18 cellular contexts compared by ENCODE assay signal in the genomic region with DNA sequence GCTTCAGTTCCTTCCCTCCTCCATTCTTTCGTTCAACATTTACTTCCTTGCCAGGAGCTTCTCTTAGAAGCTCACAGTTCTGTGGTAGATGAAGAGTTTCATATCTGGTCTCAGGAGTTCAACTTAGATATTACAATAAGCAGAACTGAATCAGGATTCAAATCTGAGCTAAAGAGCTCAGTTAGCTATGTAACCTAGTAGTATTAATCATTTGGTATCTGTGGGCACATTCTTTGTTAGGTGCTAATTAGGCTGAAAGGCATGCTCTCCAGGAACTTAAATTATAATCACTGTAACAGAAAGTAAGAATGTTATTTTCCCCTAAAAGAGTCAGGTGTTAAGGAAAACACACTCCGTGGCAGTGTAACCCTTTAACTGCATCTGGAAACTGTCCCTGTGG. TPM values are rescaled to one million over a fixed set of nuclear protein-coding genes. Genes with fewer than 3 reads are reported as not detected.
DNase-seq lines count a peak whose midpoint lies in the region; ATAC-seq and TF ChIP-seq lines count a peak whose summit lies in the region.
"Had no signal": no experiment of that assay in that cellular context is flagged by ENCODE, and none has a peak within 500 bp of the region (broad histone marks: within the 10 kb centered on the region; RNA-seq: fewer than 3 reads in every experiment).

No MANE protein-coding gene starts in this region.

- no peak overlapping the region for H2BK5ac ChIP-seq in mesendoderm (ENCODE audit: low read length)

- no peaks in the 10 kb centered on the region for H3K27me3 Mint-ChIP-seq in CD4-positive, alpha-beta T cell

- no peak overlapping the region for H2BK15ac ChIP-seq in mesendoderm (replicated peaks; ENCODE audit: low read depth)

- no peak overlapping the region for H3K4ac ChIP-seq in mesendoderm (ENCODE audit: low read depth, low read length)

- no peak for TF ChIP-seq EP300 in suprapubic skin (IDR thresholded peaks at IDR 0.05)

- H3K9me3 Mint-ChIP-seq in CD4-positive, alpha-beta T cell, result no peaks in the 10 kb centered on the region
- H3K9me3 Mint-ChIP-seq: CD8-positive, alpha-beta T cell; GM23338; IgD-negative memory B cell had no signal

- CTCF ChIA-PET in CD4-positive, alpha-beta T cell (lab: Charles Lee), result no interaction called here

- no peaks in the 10 kb centered on the region for H3K27me3 ChIP-seq in CD4-positive, alpha-beta T cell (ENCODE audit: control insufficient read depth, insufficient read depth, low read length)
- no peaks in the 10 kb centered on the region for H3K27me3 ChIP-seq in mesendoderm (ENCODE audit: insufficient read depth, low read length, poor library complexity)
- H3K27me3 ChIP-seq in skeletal muscle tissue (ENCODE audit: control insufficient read depth in 3 of 3, insufficient read depth in 3 of 3, low read length in 3 of 3), result no peaks in the 10 kb centered on the region
- H3K27me3 ChIP-seq in suprapubic skin, result no peaks in the 10 kb centered on the region

- peak overlapping the region; percentile 29 for H3K27ac Mint-ChIP-seq in CD4-positive, alpha-beta T cell
- H3K27ac Mint-ChIP-seq: CD8-positive, alpha-beta T cell; GM23338; IgD-negative memory B cell had no signal

- intact Hi-C loops in CD4-positive, alpha-beta T cell (cut with DNase I, micrococcal nuclease), result loop anchor here in 1 of 2 experiments (10.0 kb wide), 1 partner anchor 757 kb away; the partner anchor contains the start of genes MAPK14 and SLC26A8

- ATAC-seq in CD4-positive, alpha-beta T cell (ENCODE audit: poor library complexity), result no peak
- no peak for ATAC-seq in GM21515 (IDR thresholded peaks at IDR 0.05; ENCODE audit: unreplicated experiment)
- ATAC-seq: CD8-positive, alpha-beta T cell; GM23338; HepG2 had no signal

- H3K56ac ChIP-seq in mesendoderm (ENCODE audit: low read length), result no peak overlapping the region

- no peak overlapping the region for H3K4me2 ChIP-seq in mesendoderm (ENCODE audit: low read length)
- H3K4me2 ChIP-seq: GM23338 had no signal

- no peak overlapping the region for H3K9ac ChIP-seq in mesendoderm (ENCODE audit: low read length)
- H3K9ac ChIP-seq in skeletal muscle tissue (ENCODE audit: low read depth in 1 of 3, low read length in 3 of 3), result peak overlapping the region in 1 of 3 donors; percentile 16

- H3K79me1 ChIP-seq in mesendoderm (ENCODE audit: low read length), result no peaks in the 10 kb centered on the region

- no peaks in the 10 kb centered on the region for H3K36me3 ChIP-seq in mesendoderm (ENCODE audit: control insufficient read depth, insufficient read depth, low read length)
- no peaks in the 10 kb centered on the region for H3K36me3 ChIP-seq in skeletal muscle tissue (ENCODE audit: control insufficient read depth in 3 of 3, insufficient read depth in 3 of 3, low read length in 3 of 3)
- H3K36me3 ChIP-seq in suprapubic skin, result no peaks in the 10 kb centered on the region

- peaks cover 43% of the 10 kb centered on the region for H3K4me1 Mint-ChIP-seq in CD4-positive, alpha-beta T cell (ENCODE audit: low read depth)
- H3K4me1 Mint-ChIP-seq: GM23338 had no signal

- no peak overlapping the region for H3K18ac ChIP-seq in mesendoderm (ENCODE audit: low read length)

- no peaks in the 10 kb centered on the region for H3K79me2 ChIP-seq in mesendoderm (ENCODE audit: control insufficient read depth, insufficient read depth, low read length)

- no peak overlapping the region for H2AK5ac ChIP-seq in mesendoderm (ENCODE audit: low read length)

- TF ChIP-seq CTCF in CD4-positive, alpha-beta T cell (IDR thresholded peaks at IDR 0.05), result no peak
- TF ChIP-seq CTCF in suprapubic skin (IDR thresholded peaks at IDR 0.05), result no peak

- H3K4me1 ChIP-seq in mesendoderm (ENCODE audit: control insufficient read depth, low read depth, low read length) (peaks cover 3% of the 10 kb centered on the region), skeletal muscle tissue (ENCODE audit: control insufficient read depth in 3 of 3, insufficient read depth in 3 of 3, low read length in 3 of 3) (peaks cover 32 to 43% (median 39%) of the 10 kb centered on the region in 3 donors), suprapubic skin (no peaks in the 10 kb centered on the region)

- POLR2A ChIA-PET in CD4-positive, alpha-beta T cell (lab: Charles Lee), result interaction anchor here (2.3 kb wide), 1 partner anchor 9 kb away, joined by 14 read pairs; the partner anchor contains the start of gene ZNF76

- H3K9me3 ChIP-seq in CD4-positive, alpha-beta T cell (ENCODE audit: control insufficient read depth, low read length), result no peaks in the 10 kb centered on the region
- H3K9me3 ChIP-seq in skeletal muscle tissue (ENCODE audit: control insufficient read depth in 3 of 3, low read length in 3 of 3) (no peaks in the 10 kb centered on the region), suprapubic skin (no peaks in the 10 kb centered on the region)

- H3K4me3 Mint-ChIP-seq in CD4-positive, alpha-beta T cell, result no peak overlapping the region
- H3K4me3 Mint-ChIP-seq: CD8-positive, alpha-beta T cell; GM23338; IgD-negative memory B cell had no signal

- TF ChIP-seq POLR2A in suprapubic skin (IDR thresholded peaks at IDR 0.05), result no peak

- no peak overlapping the region for H4K8ac ChIP-seq in mesendoderm (ENCODE audit: low read depth, low read length)

- H4K5ac ChIP-seq in mesendoderm (ENCODE audit: low read length), result no peak overlapping the region

- DNase-seq in CD4-positive, alpha-beta T cell, result no peak
- DNase-seq in NCI-H69 (lab: John Stamatoyannopoulos, UW) (peak; percentile 20), mesendoderm (peak; percentile 19), suprapubic skin (ENCODE audit: low spot score in 2 of 2) (no peak), mucosa of gallbladder (ENCODE audit: low spot score) (no peak)
- DNase-seq: ACHN; Calu3; CD8-positive, alpha-beta T cell; DMS79 treated with DMSO at 0.1 percent for 48 hours; GF-D8; HCEC 1CT; KBM-7 had no signal

- H3K27ac ChIP-seq in CD4-positive, alpha-beta T cell (ENCODE audit: low read depth, low read length), result no peak overlapping the region
- H3K27ac ChIP-seq in mesendoderm (ENCODE audit: low read depth, low read length), result no peak overlapping the region
- peak overlapping the region; percentile 5 for H3K27ac ChIP-seq in skeletal muscle tissue (ENCODE audit: low read depth, low read length)
- H3K27ac ChIP-seq in suprapubic skin, result no peak overlapping the region
- H3K27ac ChIP-seq: C4-2B had no signal

- no CpG with 5 or more reads among the region's 2 CpGs for WGBS in mesendoderm (ENCODE audit: extremely low coverage, insufficient coverage, low lambda C conversion rate)
- 76% methylated on average over 2 of the region's 2 CpGs for WGBS in suprapubic skin

- no peak overlapping the region for H2BK120ac ChIP-seq in mesendoderm (ENCODE audit: low read depth, low read length)

- H3K36me3 Mint-ChIP-seq in CD4-positive, alpha-beta T cell (ENCODE audit: low read depth), result peaks cover 9% of the 10 kb centered on the region
- H3K36me3 Mint-ChIP-seq: IgD-negative memory B cell had no signal

- no peak overlapping the region for H3K23ac ChIP-seq in mesendoderm (ENCODE audit: low read length)

- H3K4me3 ChIP-seq in mesendoderm (ENCODE audit: low read length) (no peak overlapping the region), skeletal muscle tissue (ENCODE audit: low read length in 3 of 3) (no peak overlapping the region), suprapubic skin (no peak overlapping the region)
- H3K4me3 ChIP-seq: GM23338 had no signal

RNA-seq across cellular contexts. Expression of gene ZNF76, which starts 8.4 kb away (rescaled TPM):
- 10 to 100 TPM; 46.1 to 53.4 TPM for total RNA-seq in CD4-positive, alpha-beta T cell
- 7.4 TPM for polyA plus RNA-seq in mesendoderm (2013, experiment 1 of 2)
- polyA plus RNA-seq in mesendoderm (2013, experiment 2 of 2), result 7.5 TPM
- 16.7 TPM for total RNA-seq in skeletal muscle tissue
- 10 to 100 TPM; 19.6 to 52.5 (median 27.5) TPM for total RNA-seq in suprapubic skin
- 38.3 TPM for total RNA-seq in mucosa of gallbladder

RNA-seq across cellular contexts. Expression of gene DEF6, which starts 29.7 kb away (rescaled TPM):
- total RNA-seq in CD4-positive, alpha-beta T cell, result 100 to 1,000 TPM; 209 to 212 TPM
- 3.8 TPM for polyA plus RNA-seq in mesendoderm (2013, experiment 1 of 2)
- 3.3 TPM for polyA plus RNA-seq in mesendoderm (2013, experiment 2 of 2)
- total RNA-seq in skeletal muscle tissue, result 5.2 TPM
- 10 to 100 TPM; 28.0 to 99.9 (median 35.5) TPM for total RNA-seq in suprapubic skin
- total RNA-seq in mucosa of gallbladder, result 19.5 TPM

RNA-seq across cellular contexts. Expression of gene SCUBE3, which starts 54.1 kb away (rescaled TPM):
- not detected for total RNA-seq in CD4-positive, alpha-beta T cell
- polyA plus RNA-seq in mesendoderm (2013, experiment 1 of 2), result 0.60 TPM
- 0.53 TPM for polyA plus RNA-seq in mesendoderm (2013, experiment 2 of 2)
- total RNA-seq in skeletal muscle tissue (0.52 TPM), suprapubic skin (1 to 10 TPM in 1 of 4 donors, under 1 TPM in 3; 0.23 to 1.1 (median 0.73) TPM), mucosa of gallbladder (0.37 TPM)
- total RNA-seq: CD8-positive, alpha-beta T cell; HepG2 had no signal
- polyA plus RNA-seq: HepG2 had no signal

Comparison
In these comparisons a context has a peak if more than half of its experiments do, and no peak if none do; other contexts are left out.
1. DNase-seq: peak in NCI-H69 (single experiment) and mesendoderm (single experiment); none in CD4-positive, alpha-beta T cell (0 of 10), suprapubic skin (0 of 2) and mucosa of gallbladder (single experiment).